In genomic region chr14:38350102-38350501, GRCh38 we compare ENCODE assay signal across 8 cellular contexts.
"Had no signal": no experiment of that assay in that cellular context is flagged by ENCODE, and none has a peak within 500 bp of the region (broad histone marks: within the 10 kb centered on the region; RNA-seq: fewer than 3 reads in every experiment).

No MANE protein-coding gene starts in this region.

- H3K4me3 Mint-ChIP-seq: HFFc6, IgD-negative memory B cell had no signal

- H3K36me3 Mint-ChIP-seq: IgD-negative memory B cell had no signal

- DNase-seq: GM23248, GOT3, H7, HFFc6, KBM-7 had no signal

- H3K4me1 Mint-ChIP-seq: IgD-negative memory B cell had no signal

- ATAC-seq: HCT116, HepG2 had no signal

- FAIRE-seq: HepG2 had no signal

- H3K27ac Mint-ChIP-seq: HFFc6, IgD-negative memory B cell had no signal

- H3K27me3 Mint-ChIP-seq: IgD-negative memory B cell had no signal
